20 cellular contexts compared by ENCODE assay signal in the genomic region with DNA sequence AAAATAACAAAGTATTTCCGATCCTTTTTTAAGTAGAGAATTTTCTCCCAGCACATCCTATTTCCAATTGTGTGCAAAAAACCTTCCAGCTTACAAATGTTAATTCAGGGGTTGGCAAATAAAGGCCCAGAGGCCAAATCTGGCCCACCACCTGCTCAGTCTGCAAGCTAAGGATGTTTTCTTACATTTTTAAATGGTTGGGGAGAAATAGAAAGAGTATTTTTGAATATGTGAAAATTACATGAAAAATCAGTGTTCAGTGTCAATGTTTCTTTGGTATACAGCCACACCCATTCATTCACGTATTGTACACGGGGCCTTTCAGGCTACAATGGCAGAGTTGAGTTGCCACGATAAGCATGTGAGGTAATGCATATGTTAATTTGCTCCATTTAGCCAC.
"Had no signal": no experiment of that assay in that cellular context is flagged by ENCODE, and none has a peak within 500 bp of the region (broad histone marks: within the 10 kb centered on the region; RNA-seq: fewer than 3 reads in every experiment).

No MANE protein-coding gene starts in this region.

- H3K4me3 ChIP-seq: ovary, prostate gland, right atrium auricular region, thoracic aorta, vagina had no signal

- H3K27me3 Mint-ChIP-seq: activated naive CD4-positive, alpha-beta T cell treated with anti-CD3 and anti-CD28 coated beads, Interleukin-2, amount 50 U/mL, for 24 hours; brain; dendritic cell treated with granulocyte-macrophage colony-stimulating factor and Interleukin-4, amounts not matched to agents 40 ng/mL and 50 ng/mL, for 4 days; natural killer cell treated with Interleukin-12 subunit alpha and Interleukin-12 subunit beta and Interleukin-15 and Interleukin-18, amount 100 ng/mL, for 72 hours; type B pancreatic cell had no signal

- H3K4me3 Mint-ChIP-seq: activated naive CD4-positive, alpha-beta T cell treated with anti-CD3 and anti-CD28 coated beads, Interleukin-2, amount 50 U/mL, for 24 hours; brain; dendritic cell treated with granulocyte-macrophage colony-stimulating factor and Interleukin-4, amounts not matched to agents 40 ng/mL and 50 ng/mL, for 4 days; natural killer cell treated with Interleukin-12 subunit alpha and Interleukin-12 subunit beta and Interleukin-15 and Interleukin-18, amount 100 ng/mL, for 72 hours; type B pancreatic cell had no signal

- H3K27ac ChIP-seq: ovary, prostate gland, right atrium auricular region, thoracic aorta, vagina had no signal

- H3K9me3 Mint-ChIP-seq: activated naive CD4-positive, alpha-beta T cell treated with anti-CD3 and anti-CD28 coated beads, Interleukin-2, amount 50 U/mL, for 24 hours; dendritic cell treated with granulocyte-macrophage colony-stimulating factor and Interleukin-4, amounts not matched to agents 40 ng/mL and 50 ng/mL, for 4 days; natural killer cell treated with Interleukin-12 subunit alpha and Interleukin-12 subunit beta and Interleukin-15 and Interleukin-18, amount 100 ng/mL, for 72 hours; type B pancreatic cell had no signal

- H3K36me3 Mint-ChIP-seq: brain; natural killer cell treated with Interleukin-12 subunit alpha and Interleukin-12 subunit beta and Interleukin-15 and Interleukin-18, amount 100 ng/mL, for 72 hours; type B pancreatic cell had no signal

- DNase-seq: activated CD4-positive, alpha-beta T cell treated with anti-CD3 and anti-CD28 coated beads, Interleukin-2, amount 50 U/mL, for 1 hour; activated CD4-positive, CD25-positive, alpha-beta regulatory T cell treated with anti-CD3 and anti-CD28 coated beads, Interleukin-2, amount 50 U/mL, for 72 hours; activated gamma-delta T cell treated with Interleukin-2 at 50 U/mL for 16 hours; activated T-cell treated with anti-CD3 and anti-CD28 coated beads, Interleukin-2, amount 50 U/mL, for 1 hour; aorta; effector CD4-positive, alpha-beta T cell; hippocampal formation; left ventricle myocardium superior; ovary; stimulated activated CD4-positive, alpha-beta T cell treated with anti-CD3 and anti-CD28 coated beads, Interleukin-4, amount 100 ng/mL, for 24 hours; stimulated activated naive CD4-positive, alpha-beta T cell treated with Interleukin-2 at 50 U/mL for 16 hours had no signal

- H3K36me3 ChIP-seq: ovary, prostate gland, right atrium auricular region, thoracic aorta, vagina had no signal

- H3K4me1 ChIP-seq: prostate gland, right atrium auricular region, vagina had no signal

- H3K9me3 ChIP-seq: ovary, prostate gland, right atrium auricular region, thoracic aorta, vagina had no signal

- H3K27ac Mint-ChIP-seq: activated naive CD4-positive, alpha-beta T cell treated with anti-CD3 and anti-CD28 coated beads, Interleukin-2, amount 50 U/mL, for 24 hours; dendritic cell treated with granulocyte-macrophage colony-stimulating factor and Interleukin-4, amounts not matched to agents 40 ng/mL and 50 ng/mL, for 4 days; natural killer cell treated with Interleukin-12 subunit alpha and Interleukin-12 subunit beta and Interleukin-15 and Interleukin-18, amount 100 ng/mL, for 72 hours; type B pancreatic cell had no signal

- ATAC-seq: left ventricle myocardium superior; natural killer cell treated with Interleukin-12 subunit alpha and Interleukin-12 subunit beta and Interleukin-15 and Interleukin-18, amount 100 ng/mL, for 72 hours had no signal

- H3K27me3 ChIP-seq: ovary, right atrium auricular region, vagina had no signal
